In the genomic region with DNA sequence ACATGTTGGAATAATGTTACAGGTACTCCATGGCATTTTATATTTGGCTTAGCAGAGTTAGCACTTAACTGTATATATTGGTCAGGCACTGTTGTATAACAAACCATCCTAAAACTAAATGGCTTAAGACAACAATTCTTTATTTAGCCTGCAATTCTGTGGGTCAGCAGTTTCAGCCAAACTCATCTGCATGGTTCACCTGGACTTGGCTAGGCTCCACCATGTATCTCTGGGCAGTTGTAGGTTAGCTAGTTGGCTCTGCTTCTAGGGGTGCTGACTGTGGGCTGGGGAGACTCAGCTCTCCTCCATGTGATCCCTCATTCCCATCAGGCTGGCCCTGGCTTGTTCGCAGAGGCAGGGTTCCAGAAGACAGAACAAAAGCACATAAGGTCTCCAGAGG, we compare ENCODE assay signal across 1 cellular context.
TF ChIP-seq lines count a peak whose summit lies in the region.

No MANE protein-coding gene starts in this region.

TF ChIP-seq in HepG2, 621 proteins besides CTCF, POLR2A, EP300 and RAD21 (continued from another document):
- TF ChIP-seq, protein P1, sequence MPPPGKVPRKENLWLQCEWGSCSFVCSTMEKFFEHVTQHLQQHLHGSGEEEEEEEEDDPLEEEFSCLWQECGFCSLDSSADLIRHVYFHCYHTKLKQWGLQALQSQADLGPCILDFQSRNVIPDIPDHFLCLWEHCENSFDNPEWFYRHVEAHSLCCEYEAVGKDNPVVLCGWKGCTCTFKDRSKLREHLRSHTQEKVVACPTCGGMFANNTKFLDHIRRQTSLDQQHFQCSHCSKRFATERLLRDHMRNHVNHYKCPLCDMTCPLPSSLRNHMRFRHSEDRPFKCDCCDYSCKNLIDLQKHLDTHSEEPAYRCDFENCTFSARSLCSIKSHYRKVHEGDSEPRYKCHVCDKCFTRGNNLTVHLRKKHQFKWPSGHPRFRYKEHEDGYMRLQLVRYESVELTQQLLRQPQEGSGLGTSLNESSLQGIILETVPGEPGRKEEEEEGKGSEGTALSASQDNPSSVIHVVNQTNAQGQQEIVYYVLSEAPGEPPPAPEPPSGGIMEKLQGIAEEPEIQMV (CRISPR knock-in tag; IDR thresholded peaks at IDR 0.05; ENCODE audit: low read depth): no peak
- no peak for TF ChIP-seq ZSCAN30 (CRISPR knock-in tag; IDR thresholded peaks at IDR 0.05)
- TF ChIP-seq, protein P2, sequence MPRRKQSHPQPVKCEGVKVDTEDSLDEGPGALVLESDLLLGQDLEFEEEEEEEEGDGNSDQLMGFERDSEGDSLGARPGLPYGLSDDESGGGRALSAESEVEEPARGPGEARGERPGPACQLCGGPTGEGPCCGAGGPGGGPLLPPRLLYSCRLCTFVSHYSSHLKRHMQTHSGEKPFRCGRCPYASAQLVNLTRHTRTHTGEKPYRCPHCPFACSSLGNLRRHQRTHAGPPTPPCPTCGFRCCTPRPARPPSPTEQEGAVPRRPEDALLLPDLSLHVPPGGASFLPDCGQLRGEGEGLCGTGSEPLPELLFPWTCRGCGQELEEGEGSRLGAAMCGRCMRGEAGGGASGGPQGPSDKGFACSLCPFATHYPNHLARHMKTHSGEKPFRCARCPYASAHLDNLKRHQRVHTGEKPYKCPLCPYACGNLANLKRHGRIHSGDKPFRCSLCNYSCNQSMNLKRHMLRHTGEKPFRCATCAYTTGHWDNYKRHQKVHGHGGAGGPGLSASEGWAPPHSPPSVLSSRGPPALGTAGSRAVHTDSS (CRISPR knock-in tag; conservative IDR thresholded peaks at IDR 0.05): no peak
- no peak for TF ChIP-seq MTA3 (CRISPR knock-in tag; IDR thresholded peaks at IDR 0.05)
